Comparison of ENCODE assay signal across 8 cellular contexts in genomic region chr5:14142856-14143508, GRCh38. TPM values are rescaled to one million over a fixed set of nuclear protein-coding genes. Genes with fewer than 3 reads are reported as not detected.
DNase-seq lines count a peak whose midpoint lies in the region; ATAC-seq and TF ChIP-seq lines count a peak whose summit lies in the region.

Gene TRIO, plus strand, starts transcription at chr5:14143342. Its CDS starts 384 bp downstream, at chr5:14143726.

- intact Hi-C loops in spleen (cut with DNase I; ENCODE audit: low total_unique reads): loop anchor here (10.0 kb wide), 2 partner anchors 82 to 122 kb away; no protein-coding TSS in a partner anchor

- no peaks in the 10 kb centered on the region for H3K9me3 ChIP-seq in spleen

- peak; percentile 44 for ATAC-seq in HG03025 (IDR thresholded peaks at IDR 0.05; ENCODE audit: low FRiP score, unreplicated experiment)

- H3K27ac ChIP-seq in spleen: peak within 1 kb of the TSS; percentile 83 to 97 (median 92)

- 1% methylated on average over 47 to 74 of the region's 74 CpGs for WGBS in spleen, 5 donors

- no peaks in the 10 kb centered on the region for H3K36me3 ChIP-seq in spleen

- no peak for TF ChIP-seq POLR2A in spleen (IDR thresholded peaks at IDR 0.05)

- TF ChIP-seq CTCF in WI38 (IDR thresholded peaks at IDR 0.05; ENCODE audit: low read depth, low read length) (peak; percentile 50), cardiac fibroblast (IDR thresholded peaks at IDR 0.05; ENCODE audit: low read depth, low read length) (peak; percentile 13), spleen (IDR thresholded peaks at IDR 0.05 in 8 of 11, conservative IDR thresholded peaks at IDR 0.05 in 3 of 11) (peak in 9 of 11 experiments; percentile 22 to 70 (median 57))

- H3K4me3 ChIP-seq in WI38 (ENCODE audit: low read depth, low read length) (peak within 1 kb of the TSS; percentile 96), cardiac fibroblast (replicated peaks in 1 of 2; ENCODE audit: low read depth in 2 of 2, low read length in 2 of 2) (peak within 1 kb of the TSS; percentile 94 to 97), spleen (peak within 1 kb of the TSS; percentile 62 to 97 (median 78))

- peaks cover 5 to 52% (median 34%) of the 10 kb centered on the region in 6 donors for H3K4me1 ChIP-seq in spleen

- peaks cover 0 to 15% (median 0%) of the 10 kb centered on the region in 7 donors for H3K27me3 ChIP-seq in spleen (replicated peaks in 1 of 7)

- DNase-seq in SIG-M5 treated with dmso at 0.1 percent for 504 hours (lab: John Stamatoyannopoulos, UW; ENCODE audit: unreplicated experiment) (peak; percentile 54), SIG-M5 (lab: John Stamatoyannopoulos, UW) (no peak), NCI-H2081 treated with DMSO at 0.1 percent for 48 hours (lab: John Stamatoyannopoulos, UW) (peak; percentile 77), cardiac fibroblast (ENCODE audit: low read depth in 2 of 2) (peak; percentile 93 to 94), inferior parietal cortex (ENCODE audit: extremely low spot score) (peak; percentile 88), spleen (peak; percentile 95)

RNA-seq across cellular contexts. Expression of gene TRIO, which starts in this region (rescaled TPM):
- total RNA-seq in spleen: 100 to 1,000 TPM; 139 to 280 (median 214) TPM
- polyA plus RNA-seq in spleen: 10 to 100 TPM; 21.5 to 63.1 (median 55.2) TPM
